12 cellular contexts compared by ENCODE assay signal in the genomic region with DNA sequence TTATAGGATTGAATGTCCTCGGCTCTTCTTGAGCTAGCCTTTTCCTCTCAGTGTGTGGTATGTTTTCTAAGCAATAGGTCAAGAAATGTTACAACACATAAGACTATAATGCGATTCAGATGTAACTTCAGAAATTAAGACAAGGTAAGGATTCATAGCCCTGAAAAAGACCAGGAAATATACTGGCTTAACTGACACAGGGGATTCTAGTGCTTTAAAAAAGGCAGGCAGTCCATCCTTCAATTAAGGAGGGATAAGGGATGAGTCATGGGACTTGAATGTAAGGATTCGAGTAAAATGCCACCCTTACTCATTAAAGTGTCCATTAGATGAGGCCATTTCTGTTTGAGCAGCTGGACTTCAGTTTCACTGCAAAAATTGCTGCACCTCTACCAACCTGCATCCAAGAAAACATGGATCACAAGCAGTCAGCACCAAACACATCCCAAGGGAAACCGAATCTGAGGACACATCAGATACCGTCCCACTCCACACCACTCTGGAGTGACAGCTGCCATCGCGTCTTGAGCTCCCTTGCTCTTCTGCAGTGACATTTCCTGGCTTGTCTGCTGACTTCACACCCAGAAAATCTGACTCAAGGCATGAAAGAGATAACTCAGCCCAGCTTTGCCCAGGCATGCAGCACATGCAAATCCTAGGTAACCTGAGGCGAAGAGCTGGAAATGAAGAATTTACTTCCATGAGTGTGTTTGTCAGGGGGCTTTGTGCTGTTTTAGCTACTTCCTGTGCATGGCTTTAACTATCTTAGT. TPM values are rescaled to one million over a fixed set of nuclear protein-coding genes. Genes with fewer than 3 reads are reported as not detected.
DNase-seq lines count a peak whose midpoint lies in the region; TF ChIP-seq lines count a peak whose summit lies in the region.
"Had no signal": no experiment of that assay in that cellular context is flagged by ENCODE, and none has a peak within 500 bp of the region (broad histone marks: within the 10 kb centered on the region; RNA-seq: fewer than 3 reads in every experiment).

No MANE protein-coding gene starts in this region.

- no peak overlapping the region for H2AFZ ChIP-seq in osteoblast (ENCODE audit: low read length)

- H3K4me1 Mint-ChIP-seq in endodermal cell: peaks cover 16% of the 10 kb centered on the region
- no peaks in the 10 kb centered on the region for H3K4me1 Mint-ChIP-seq in activated T-cell treated with anti-CD3 and anti-CD28 coated beads, Interleukin-2, amount 50 U/mL, for 24 hours (ENCODE audit: low read depth)
- H3K4me1 Mint-ChIP-seq: activated naive CD4-positive, alpha-beta T cell treated with anti-CD3 and anti-CD28 coated beads, Interleukin-2, amount 10 ng/mL, durations not matched to agents 7 days and 5 days had no signal

- peak overlapping the region; percentile 18 for H3K4me2 ChIP-seq in osteoblast (ENCODE audit: insufficient read depth, low read length)

- no peak overlapping the region for H3K4me3 Mint-ChIP-seq in endodermal cell
- H3K4me3 Mint-ChIP-seq in activated T-cell treated with anti-CD3 and anti-CD28 coated beads, Interleukin-2, amount 50 U/mL, for 24 hours: no peak overlapping the region
- H3K4me3 Mint-ChIP-seq: activated naive CD4-positive, alpha-beta T cell treated with anti-CD3 and anti-CD28 coated beads, Interleukin-2, amount 10 ng/mL, durations not matched to agents 7 days and 5 days had no signal

- peak; percentile 25 for DNase-seq in HK-2 (ENCODE audit: unreplicated experiment)
- DNase-seq in NCI-H2227 treated with DMSO at 0.1 percent for 48 hours (lab: John Stamatoyannopoulos, UW): peak; percentile 27
- DNase-seq in endodermal cell: peak; percentile 63
- DNase-seq in osteoblast (ENCODE audit: insufficient read length, low spot score, missing footprints): no peak
- no peak for DNase-seq in tibial artery
- no peak for DNase-seq in SKM-1 (lab: John Stamatoyannopoulos, UW; ENCODE audit: unreplicated experiment)
- DNase-seq in activated T-cell treated with anti-CD3 and anti-CD28 coated beads, Interleukin-2, amount 50 U/mL, for 24 hours: no peak
- DNase-seq: activated naive CD4-positive, alpha-beta T cell treated with anti-CD3 and anti-CD28 coated beads, Interleukin-2, amount 10 ng/mL, durations not matched to agents 7 days and 5 days; COR-L47; NCI-H524 treated with DMSO at 0.1 percent for 48 hours had no signal

- H3K27me3 Mint-ChIP-seq in endodermal cell (ENCODE audit: insufficient read depth): no peaks in the 10 kb centered on the region
- peaks cover 49% of the 10 kb centered on the region for H3K27me3 Mint-ChIP-seq in activated T-cell treated with anti-CD3 and anti-CD28 coated beads, Interleukin-2, amount 50 U/mL, for 24 hours
- H3K27me3 Mint-ChIP-seq: activated naive CD4-positive, alpha-beta T cell treated with anti-CD3 and anti-CD28 coated beads, Interleukin-2, amount 10 ng/mL, durations not matched to agents 7 days and 5 days had no signal

- H3K4me3 ChIP-seq in endodermal cell (ENCODE audit: low read length) (no peak overlapping the region), osteoblast (ENCODE audit: insufficient read depth, low read length) (no peak overlapping the region), tibial artery (no peak overlapping the region)

- TF ChIP-seq CTCF in endodermal cell (conservative IDR thresholded peaks at IDR 0.05): no peak
- no peak for TF ChIP-seq CTCF in osteoblast (IDR thresholded peaks at IDR 0.05; ENCODE audit: extremely low read depth, low read depth, low read length)
- no peak for TF ChIP-seq CTCF in tibial artery (IDR thresholded peaks at IDR 0.05)

- peaks cover 5% of the 10 kb centered on the region for H3K79me2 ChIP-seq in osteoblast (ENCODE audit: insufficient read depth, low read length)

- no peak overlapping the region for H3K9ac ChIP-seq in endodermal cell (ENCODE audit: extremely low read depth, low read length, poor library complexity, severe bottlenecking)

- H3K36me3 ChIP-seq in endodermal cell (ENCODE audit: control insufficient read depth, insufficient read depth, low read length) (no peaks in the 10 kb centered on the region), osteoblast (ENCODE audit: insufficient read depth, low read length) (peaks cover 4% of the 10 kb centered on the region), tibial artery (no peaks in the 10 kb centered on the region)

- H3K9me3 ChIP-seq in endodermal cell (ENCODE audit: control insufficient read depth, low read length): no peaks in the 10 kb centered on the region
- H3K9me3 ChIP-seq in osteoblast (ENCODE audit: low read depth, low read length): no peaks in the 10 kb centered on the region
- H3K9me3 ChIP-seq in tibial artery: no peaks in the 10 kb centered on the region

- no peaks in the 10 kb centered on the region for H3K27me3 ChIP-seq in endodermal cell (ENCODE audit: control insufficient read depth, insufficient read depth, low read length, poor library complexity, severe bottlenecking)
- H3K27me3 ChIP-seq in osteoblast (ENCODE audit: insufficient read depth, low read length): no peaks in the 10 kb centered on the region
- no peaks in the 10 kb centered on the region for H3K27me3 ChIP-seq in tibial artery

- no peaks in the 10 kb centered on the region for H4K20me1 ChIP-seq in osteoblast (ENCODE audit: insufficient read depth, low read length)

- 85 to 87% methylated on average over 5 to 8 of the region's 8 CpGs for WGBS in endodermal cell (ENCODE audit: insufficient coverage in 1 of 2, insufficient read length in 1 of 2), 2 experiments

- H3K9me3 Mint-ChIP-seq in endodermal cell: no peaks in the 10 kb centered on the region
- no peaks in the 10 kb centered on the region for H3K9me3 Mint-ChIP-seq in activated T-cell treated with anti-CD3 and anti-CD28 coated beads, Interleukin-2, amount 50 U/mL, for 24 hours
- H3K9me3 Mint-ChIP-seq: activated naive CD4-positive, alpha-beta T cell treated with anti-CD3 and anti-CD28 coated beads, Interleukin-2, amount 10 ng/mL, durations not matched to agents 7 days and 5 days had no signal

- intact Hi-C loops in tibial artery (cut with DNase I; ENCODE audit: low total_unique reads): no loop called here

- H3K4me1 ChIP-seq in endodermal cell (ENCODE audit: control insufficient read depth, insufficient read depth, low read length): peaks cover 11% of the 10 kb centered on the region
- H3K4me1 ChIP-seq in osteoblast (ENCODE audit: insufficient read depth, low read length): peaks cover 64% of the 10 kb centered on the region
- H3K4me1 ChIP-seq in tibial artery: peaks cover 0 to 19% (median 2%) of the 10 kb centered on the region in 4 donors

- peak overlapping the region; percentile 19 for H3K27ac Mint-ChIP-seq in endodermal cell
- H3K27ac Mint-ChIP-seq in activated T-cell treated with anti-CD3 and anti-CD28 coated beads, Interleukin-2, amount 50 U/mL, for 24 hours: no peak overlapping the region
- H3K27ac Mint-ChIP-seq: activated naive CD4-positive, alpha-beta T cell treated with anti-CD3 and anti-CD28 coated beads, Interleukin-2, amount 10 ng/mL, durations not matched to agents 7 days and 5 days had no signal

- H3K36me3 Mint-ChIP-seq in endodermal cell (ENCODE audit: low read depth): no peaks in the 10 kb centered on the region
- H3K36me3 Mint-ChIP-seq in activated T-cell treated with anti-CD3 and anti-CD28 coated beads, Interleukin-2, amount 50 U/mL, for 24 hours (ENCODE audit: low read depth): no peaks in the 10 kb centered on the region
- H3K36me3 Mint-ChIP-seq: activated naive CD4-positive, alpha-beta T cell treated with anti-CD3 and anti-CD28 coated beads, Interleukin-2, amount 10 ng/mL, durations not matched to agents 7 days and 5 days had no signal

- no peak overlapping the region for H3K27ac ChIP-seq in endodermal cell (ENCODE audit: low read depth, low read length)
- peak overlapping the region; percentile 87 for H3K27ac ChIP-seq in osteoblast (ENCODE audit: low read depth, low read length)
- no peak overlapping the region for H3K27ac ChIP-seq in tibial artery

RNA-seq across cellular contexts. Expression of a gene that starts 37.8 kb away (rescaled TPM):
- total RNA-seq in endodermal cell: under 1 TPM in 1 of 2 donors, not detected in 1; 0.26 TPM
- polyA plus RNA-seq in endodermal cell (2013, experiment 1 of 2): 0.75 TPM
- 0.99 TPM for polyA plus RNA-seq in endodermal cell (2013, experiment 2 of 2)
- total RNA-seq in osteoblast: 3.8 and 6.2 TPM in 2 replicates
- total RNA-seq: pulmonary artery endothelial cell; T-helper 1 cell treated with Interleukin-12 subunit alpha and Interleukin-12 subunit beta and Interleukin-4 antibody, amounts not matched to agents 30 ng/mL and 1 ng/mL, for 36 hours had no signal

Comparison
In these comparisons a context has a peak if more than half of its experiments do, and no peak if none do; other contexts are left out.
1. DNase-seq: peak in HK-2 (single experiment), NCI-H2227 treated with DMSO at 0.1 percent for 48 hours (single experiment) and endodermal cell (single experiment); none in osteoblast (single experiment), tibial artery (0 of 2), SKM-1 (single experiment) and activated T-cell treated with anti-CD3 and anti-CD28 coated beads, Interleukin-2, amount 50 U/mL, for 24 hours (single experiment).